Comparison of ENCODE assay signal across 8 cellular contexts in the genomic region with DNA sequence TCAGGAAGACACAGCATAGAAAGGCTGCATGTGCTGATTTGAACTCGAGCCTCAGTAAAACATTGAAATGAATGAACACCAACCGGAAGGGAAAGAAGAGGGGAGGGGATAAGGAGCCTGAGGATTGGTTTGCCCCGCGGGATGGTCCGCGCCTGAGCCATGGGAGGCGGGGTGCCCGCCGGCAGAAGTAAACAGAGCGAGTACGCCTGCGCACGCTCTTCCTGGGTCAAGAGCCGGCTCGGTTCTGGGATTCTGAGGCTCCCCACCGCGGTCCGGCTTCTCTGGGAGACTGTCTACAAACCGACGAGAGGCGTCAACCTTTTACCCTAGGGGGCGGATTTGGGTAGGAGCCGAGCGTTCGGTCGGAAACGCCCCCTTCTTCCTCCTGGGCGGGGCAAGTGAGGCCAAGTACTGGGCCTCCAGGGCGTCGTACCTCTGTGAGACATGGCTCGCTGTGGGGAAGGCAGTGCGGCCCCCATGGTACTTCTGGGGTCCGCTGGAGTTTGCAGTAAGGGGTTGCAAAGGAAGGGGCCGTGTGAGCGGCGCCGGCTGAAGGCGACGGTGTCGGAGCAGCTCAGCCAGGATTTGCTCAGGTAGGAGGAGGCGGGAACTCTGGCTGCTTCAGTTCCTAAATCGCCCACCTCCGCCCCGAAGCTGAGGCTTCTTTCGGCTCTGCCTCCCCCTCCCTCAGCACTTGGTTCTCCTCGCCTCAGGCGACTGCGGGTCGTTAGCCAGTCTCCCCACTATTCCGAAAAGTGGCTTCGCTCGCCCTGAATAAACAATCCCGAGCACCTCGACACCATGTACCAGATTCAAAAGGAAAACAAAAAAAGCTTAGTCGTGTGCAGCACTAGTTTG. TPM values are rescaled to one million over a fixed set of nuclear protein-coding genes. Genes with fewer than 3 reads are reported as not detected.
A peak's percentile ranks its signal among the peaks of the same experiment; 100 is the strongest.
DNase-seq lines count a peak whose midpoint lies in the region; ATAC-seq and TF ChIP-seq lines count a peak whose summit lies in the region.

A gene (plus strand): TSS at position 218 of the 858 bp plus-strand sequence. CDS start 227 bp downstream, at position 445.

- intact Hi-C loops in heart left ventricle (cut with DNase I) (loop anchor here in 1 of 10 donors (2.0 kb wide), 1 partner anchor 50 kb away; no protein-coding TSS in a partner anchor), tibial artery (cut with DNase I; ENCODE audit: low total_unique reads) (no loop called here)

- H3K79me2 ChIP-seq in SU-DHL-6 (ENCODE audit: insufficient read depth, low read length) (no peaks in the 10 kb centered on the region), trophoblast cell (ENCODE audit: control insufficient read depth, insufficient read depth, low read length, poor library complexity) (peaks cover 4% of the 10 kb centered on the region)

- no peaks in the 10 kb centered on the region for H3K9me2 ChIP-seq in SU-DHL-6 (replicated peaks; ENCODE audit: insufficient read depth, low read length)

- H4K20me1 ChIP-seq in SU-DHL-6 (ENCODE audit: low read depth, low read length): no peaks in the 10 kb centered on the region

- peak within 1 kb of the TSS; percentile 89 for H4K12ac ChIP-seq in trophoblast cell (ENCODE audit: low read depth, low read length)

- H2AFZ ChIP-seq in SU-DHL-6 (ENCODE audit: low read depth, low read length, severe bottlenecking): peak within 1 kb of the TSS; percentile 97
- H2AFZ ChIP-seq in trophoblast cell (ENCODE audit: insufficient read depth, low read length, poor library complexity): peak within 1 kb of the TSS; percentile 100

- H3K27ac Mint-ChIP-seq in activated naive CD8-positive, alpha-beta T cell treated with anti-CD3 and anti-CD28 coated beads, Interleukin-2, amount 50 U/mL, for 24 hours: peak within 1 kb of the TSS; percentile 16

- peak in 1 of 2 donors; percentile 60 for TF ChIP-seq POLR2A in heart left ventricle (IDR thresholded peaks at IDR 0.05)

- H3K4me2 ChIP-seq in SU-DHL-6 (ENCODE audit: low read depth, low read length, poor library complexity, severe bottlenecking): peak within 1 kb of the TSS; percentile 89
- peak within 1 kb of the TSS; percentile 70 for H3K4me2 ChIP-seq in trophoblast cell (ENCODE audit: low read length)

- peak within 1 kb of the TSS; percentile 83 for H3K14ac ChIP-seq in trophoblast cell (ENCODE audit: low read length)

- H2BK12ac ChIP-seq in trophoblast cell (ENCODE audit: low read length): no peak within 1 kb of the TSS

- peaks cover 6% of the 10 kb centered on the region for H3K9me3 Mint-ChIP-seq in activated naive CD8-positive, alpha-beta T cell treated with anti-CD3 and anti-CD28 coated beads, Interleukin-2, amount 50 U/mL, for 24 hours

- H2BK5ac ChIP-seq in trophoblast cell (ENCODE audit: low read depth, low read length, poor library complexity): peak within 1 kb of the TSS; percentile 58

- H3K4me3 Mint-ChIP-seq in activated naive CD8-positive, alpha-beta T cell treated with anti-CD3 and anti-CD28 coated beads, Interleukin-2, amount 50 U/mL, for 24 hours: peak within 1 kb of the TSS; percentile 86

- peak within 1 kb of the TSS; percentile 47 for H2BK120ac ChIP-seq in trophoblast cell (ENCODE audit: insufficient read depth, low read length, poor library complexity)

- peak within 1 kb of the TSS; percentile 86 for H3K18ac ChIP-seq in trophoblast cell (ENCODE audit: low read length)

- H3K9ac ChIP-seq in SU-DHL-6 (ENCODE audit: low read length) (peak within 1 kb of the TSS; percentile 63), trophoblast cell (ENCODE audit: low read length) (peak within 1 kb of the TSS; percentile 86)

- peaks cover 9% of the 10 kb centered on the region for H3K79me1 ChIP-seq in trophoblast cell (ENCODE audit: low read length)

- H3K27me3 ChIP-seq in SU-DHL-6 (ENCODE audit: low read length) (no peaks in the 10 kb centered on the region), heart left ventricle (no peaks in the 10 kb centered on the region), trophoblast cell (ENCODE audit: insufficient read depth, low read length) (no peaks in the 10 kb centered on the region), tibial artery (no peaks in the 10 kb centered on the region)

- H3K27ac ChIP-seq in SU-DHL-6 (ENCODE audit: low read depth, low read length) (no peak within 1 kb of the TSS), heart left ventricle (peak within 1 kb of the TSS; percentile 4 to 80 (median 66)), trophoblast cell (ENCODE audit: low read depth, low read length) (peak within 1 kb of the TSS; percentile 71), tibial artery (peak within 1 kb of the TSS; percentile 76 to 88)

- ATAC-seq in HG02642 (IDR thresholded peaks at IDR 0.05; ENCODE audit: poor library complexity, unreplicated experiment) (peak; percentile 97), heart left ventricle (peak; percentile 94 to 97 (median 96))
- peak; percentile 95 for ATAC-seq in activated naive CD8-positive, alpha-beta T cell treated with anti-CD3 and anti-CD28 coated beads, Interleukin-2, amount 50 U/mL, for 24 hours

- peaks cover 0 to 16% (median 4%) of the 10 kb centered on the region in 12 donors for H3K4me1 ChIP-seq in heart left ventricle
- H3K4me1 ChIP-seq in trophoblast cell (ENCODE audit: control insufficient read depth in 1 of 2, insufficient read depth in 2 of 2, low read length in 2 of 2): no peaks in the 10 kb centered on the region
- peaks cover 0 to 12% (median 5%) of the 10 kb centered on the region in 4 donors for H3K4me1 ChIP-seq in tibial artery

- no peaks in the 10 kb centered on the region for H3F3A ChIP-seq in SU-DHL-6 (ENCODE audit: insufficient read depth)

- peaks cover 2% of the 10 kb centered on the region for H3K36me3 Mint-ChIP-seq in activated naive CD8-positive, alpha-beta T cell treated with anti-CD3 and anti-CD28 coated beads, Interleukin-2, amount 50 U/mL, for 24 hours (ENCODE audit: low read depth)

- no peak for TF ChIP-seq CTCF in GM10266 (IDR thresholded peaks at IDR 0.05; ENCODE audit: control insufficient read depth, insufficient read depth, low read depth, missing control alignments)
- no peak for TF ChIP-seq CTCF in SU-DHL-6 (IDR thresholded peaks at IDR 0.05; ENCODE audit: insufficient read depth, low read length, poor library complexity, severe bottlenecking)
- peak in 2 of 12 donors; percentile 9 to 26 for TF ChIP-seq CTCF in heart left ventricle (IDR thresholded peaks at IDR 0.05)
- no peak for TF ChIP-seq CTCF in tibial artery (IDR thresholded peaks at IDR 0.05)

- H3K4ac ChIP-seq in trophoblast cell (ENCODE audit: low read depth, low read length): peak within 1 kb of the TSS; percentile 69

- no peak within 1 kb of the TSS for H2AK5ac ChIP-seq in trophoblast cell (ENCODE audit: low read length)

- no peaks in the 10 kb centered on the region for H3K27me3 Mint-ChIP-seq in activated naive CD8-positive, alpha-beta T cell treated with anti-CD3 and anti-CD28 coated beads, Interleukin-2, amount 50 U/mL, for 24 hours

- no peaks in the 10 kb centered on the region for H3K36me3 ChIP-seq in SU-DHL-6 (ENCODE audit: low read length)
- H3K36me3 ChIP-seq in heart left ventricle: peaks cover 0 to 4% (median 0%) of the 10 kb centered on the region in 9 donors
- no peaks in the 10 kb centered on the region for H3K36me3 ChIP-seq in trophoblast cell (ENCODE audit: control insufficient read depth in 1 of 2, insufficient read depth in 2 of 2, low read length in 2 of 2)
- H3K36me3 ChIP-seq in tibial artery: peaks cover 0 to 3% (median 0%) of the 10 kb centered on the region in 3 donors

- H3K4me1 Mint-ChIP-seq in activated naive CD8-positive, alpha-beta T cell treated with anti-CD3 and anti-CD28 coated beads, Interleukin-2, amount 50 U/mL, for 24 hours: peaks cover 6% of the 10 kb centered on the region

- 0 to 1% (median 0%) methylated on average over 50 to 55 of the region's 55 CpGs for WGBS in heart left ventricle, 4 donors
- no CpG with 5 or more reads among the region's 55 CpGs for WGBS in trophoblast cell (ENCODE audit: extremely low coverage, insufficient coverage, insufficient read length)

- H3K23ac ChIP-seq in trophoblast cell (ENCODE audit: low read length): no peak within 1 kb of the TSS

- peak within 1 kb of the TSS; percentile 71 for H3K4me3 ChIP-seq in SU-DHL-6 (ENCODE audit: insufficient read depth, low read length, poor library complexity, severe bottlenecking)
- H3K4me3 ChIP-seq in heart left ventricle: peak within 1 kb of the TSS; percentile 61 to 93 (median 78)
- H3K4me3 ChIP-seq in trophoblast cell (ENCODE audit: low read depth, low read length): peak within 1 kb of the TSS; percentile 95
- H3K4me3 ChIP-seq in tibial artery: peak within 1 kb of the TSS; percentile 79 to 96

- H4K8ac ChIP-seq in trophoblast cell (ENCODE audit: low read depth, low read length): peak within 1 kb of the TSS; percentile 93

- H4K91ac ChIP-seq in trophoblast cell (ENCODE audit: low read depth, low read length): peak within 1 kb of the TSS; percentile 85

- H3K9me3 ChIP-seq in SU-DHL-6 (ENCODE audit: insufficient read depth, low read length) (peaks cover 3% of the 10 kb centered on the region; the same call in 1 of the 2 replicates), heart left ventricle (peaks cover 0 to 15% (median 4%) of the 10 kb centered on the region in 12 donors), trophoblast cell (ENCODE audit: insufficient read depth, low read depth, low read length) (peaks cover 4% of the 10 kb centered on the region), tibial artery (peaks cover 0 to 6% (median 2%) of the 10 kb centered on the region in 3 donors)

- DNase-seq in GM10266 (ENCODE audit: extremely low spot score) (peak; percentile 57), NCI-H1105 (lab: John Stamatoyannopoulos, UW) (peak; percentile 90), heart left ventricle (peak; percentile 75 to 90 (median 82)), trophoblast cell (peak; percentile 91 to 92), tibial artery (peak; percentile 87 to 91)
- DNase-seq in activated naive CD8-positive, alpha-beta T cell treated with anti-CD3 and anti-CD28 coated beads, Interleukin-2, amount 50 U/mL, for 24 hours: peak; percentile 82

RNA-seq across cellular contexts. Expression of the gene that starts here (rescaled TPM):
- 1 to 10 TPM; 1.8 to 7.7 (median 5.1) TPM for total RNA-seq in heart left ventricle
- polyA plus RNA-seq in heart left ventricle: 1 to 10 TPM in 1 of 2 donors, under 1 TPM in 1; 0.67 to 1.1 TPM
- 1.1 and 1.3 TPM in 2 replicates for polyA plus RNA-seq in trophoblast cell (2013)
